ENCODE assay signal across 7 cellular contexts in genomic region chr9:135697226-135697625, GRCh38. TPM values are rescaled to one million over a fixed set of nuclear protein-coding genes. Genes with fewer than 3 reads are reported as not detected.
"Had no signal": no experiment of that assay in that cellular context is flagged by ENCODE, and none has a peak within 500 bp of the region (broad histone marks: within the 10 kb centered on the region; RNA-seq: fewer than 3 reads in every experiment).

No MANE protein-coding gene starts in this region.

- ATAC-seq: GM12878 had no signal

- DNase-seq: GDM1, GF-D8 had no signal

- FAIRE-seq: GM12878, GM12891, GM12892, GM18507, GM19239 had no signal

- H3K4me3 ChIP-seq: GM12878 had no signal

RNA-seq across cellular contexts. Expression of gene SOHLH1, which starts 2.1 kb away (rescaled TPM):
- total RNA-seq: GM12878 had no signal
- polyA plus RNA-seq: GM12878 had no signal

RNA-seq across cellular contexts. Expression of gene KCNT1, which starts 4.8 kb away (rescaled TPM):
- total RNA-seq: GM12878 had no signal
- polyA plus RNA-seq: GM12878 had no signal

RNA-seq across cellular contexts. Expression of gene LCN9, which starts 34.1 kb away (rescaled TPM):
- total RNA-seq: GM12878 had no signal
- polyA plus RNA-seq: GM12878 had no signal

RNA-seq across cellular contexts. Expression of gene GLT6D1, which starts 57.9 kb away (rescaled TPM):
- total RNA-seq: GM12878 had no signal
- polyA plus RNA-seq: GM12878 had no signal
